12 cellular contexts compared by ENCODE assay signal in genomic region chr12:96134200-96134599, GRCh38.
"Had no signal": no experiment of that assay in that cellular context is flagged by ENCODE, and none has a peak within 500 bp of the region (broad histone marks: within the 10 kb centered on the region; RNA-seq: fewer than 3 reads in every experiment).

No MANE protein-coding gene starts in this region.

- H3K27ac Mint-ChIP-seq: brain; dendritic cell treated with granulocyte-macrophage colony-stimulating factor and Interleukin-4, amounts not matched to agents 40 ng/mL and 50 ng/mL, for 4 days; endodermal cell; stimulated activated memory B cell treated with anti-CD40 and anti-IgM and Interleukin-4, amounts not matched to agents 10 μg/mL and 1 μg/mL and 100 μg/mL, for 72 hours had no signal

- H3K9me3 ChIP-seq: transverse colon had no signal

- H3K36me3 ChIP-seq: transverse colon had no signal

- H3K4me3 ChIP-seq: transverse colon had no signal

- H3K4me3 Mint-ChIP-seq: brain; dendritic cell treated with granulocyte-macrophage colony-stimulating factor and Interleukin-4, amounts not matched to agents 40 ng/mL and 50 ng/mL, for 4 days; endodermal cell; naive thymus-derived CD8-positive, alpha-beta T cell; stimulated activated memory B cell treated with anti-CD40 and anti-IgM and Interleukin-4, amounts not matched to agents 10 μg/mL and 1 μg/mL and 100 μg/mL, for 72 hours had no signal

- DNase-seq: amniotic stem cell; cerebellar nuclear complex; endodermal cell; mammary epithelial cell; naive thymus-derived CD8-positive, alpha-beta T cell; posterior cingulate gyrus; SHP77 treated with DMSO at 0.1 percent for 48 hours; substantia nigra; transverse colon had no signal

- H3K4me1 Mint-ChIP-seq: brain had no signal

- H3K36me3 Mint-ChIP-seq: brain; naive thymus-derived CD8-positive, alpha-beta T cell; stimulated activated memory B cell treated with anti-CD40 and anti-IgM and Interleukin-4, amounts not matched to agents 10 μg/mL and 1 μg/mL and 100 μg/mL, for 72 hours had no signal

- H3K9me3 Mint-ChIP-seq: dendritic cell treated with granulocyte-macrophage colony-stimulating factor and Interleukin-4, amounts not matched to agents 40 ng/mL and 50 ng/mL, for 4 days; endodermal cell; naive thymus-derived CD8-positive, alpha-beta T cell; stimulated activated memory B cell treated with anti-CD40 and anti-IgM and Interleukin-4, amounts not matched to agents 10 μg/mL and 1 μg/mL and 100 μg/mL, for 72 hours had no signal

- ATAC-seq: naive thymus-derived CD8-positive, alpha-beta T cell; stimulated activated memory B cell treated with anti-CD40 and anti-IgM and Interleukin-4, amounts not matched to agents 10 μg/mL and 1 μg/mL and 100 μg/mL, for 72 hours had no signal

- H3K27me3 Mint-ChIP-seq: stimulated activated memory B cell treated with anti-CD40 and anti-IgM and Interleukin-4, amounts not matched to agents 10 μg/mL and 1 μg/mL and 100 μg/mL, for 72 hours had no signal

- H3K27ac ChIP-seq: transverse colon had no signal

- H3K4me1 ChIP-seq: transverse colon had no signal
